ENCODE assay signal across 8 cellular contexts in the genomic region with DNA sequence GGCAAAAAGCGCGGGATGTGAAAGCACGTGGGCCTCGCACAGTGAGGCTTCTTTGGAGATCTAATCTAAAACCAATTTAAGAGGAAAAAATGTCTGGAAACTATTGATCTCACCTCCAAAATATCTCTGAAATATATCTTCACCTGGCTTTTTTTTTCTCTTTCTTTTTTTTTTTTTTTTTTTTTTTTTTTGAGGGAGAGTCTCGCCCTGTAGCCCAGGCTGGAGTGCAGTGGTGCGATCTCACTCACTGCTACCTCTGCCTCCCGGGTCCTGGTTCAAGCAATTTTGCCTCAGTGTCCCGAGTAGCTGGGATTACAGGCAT. TPM values are rescaled to one million over a fixed set of nuclear protein-coding genes. Genes with fewer than 3 reads are reported as not detected.
DNase-seq lines count a peak whose midpoint lies in the region; ATAC-seq and TF ChIP-seq lines count a peak whose summit lies in the region.

No MANE protein-coding gene starts in this region.

- H3K4me1 ChIP-seq in thoracic aorta (ENCODE audit: control insufficient read depth in 1 of 2, low read depth in 2 of 2), result no peaks in the 10 kb centered on the region

- no peak for TF ChIP-seq CTCF in activated CD8-positive, alpha-beta T cell treated with anti-CD3 and anti-CD28 coated beads for 36 hours (IDR thresholded peaks at IDR 0.05)
- TF ChIP-seq CTCF in kidney epithelial cell (IDR thresholded peaks at IDR 0.05; ENCODE audit: insufficient read depth, low read length, poor library complexity, severe bottlenecking) (no peak), thoracic aorta (IDR thresholded peaks at IDR 0.05) (no peak)

- H3K9me3 ChIP-seq in thoracic aorta, result no peaks in the 10 kb centered on the region

- H3K27me3 Mint-ChIP-seq in activated T-cell treated with anti-CD3 and anti-CD28 coated beads, Interleukin-2, amount 50 U/mL, for 4 hours (ENCODE audit: low read depth), result no peaks in the 10 kb centered on the region
- no peaks in the 10 kb centered on the region for H3K27me3 Mint-ChIP-seq in activated CD8-positive, alpha-beta T cell treated with anti-CD3 and anti-CD28 coated beads for 36 hours

- peak overlapping the region; percentile 90 for H3K27ac Mint-ChIP-seq in activated CD8-positive, alpha-beta T cell treated with anti-CD3 and anti-CD28 coated beads for 36 hours

- no peaks in the 10 kb centered on the region for H3K9me3 Mint-ChIP-seq in activated T-cell treated with anti-CD3 and anti-CD28 coated beads, Interleukin-2, amount 50 U/mL, for 4 hours
- no peaks in the 10 kb centered on the region for H3K9me3 Mint-ChIP-seq in activated CD8-positive, alpha-beta T cell treated with anti-CD3 and anti-CD28 coated beads for 36 hours

- H3K4me3 Mint-ChIP-seq in activated T-cell treated with anti-CD3 and anti-CD28 coated beads, Interleukin-2, amount 50 U/mL, for 4 hours, result peak overlapping the region; percentile 72
- H3K4me3 Mint-ChIP-seq in activated CD8-positive, alpha-beta T cell treated with anti-CD3 and anti-CD28 coated beads for 36 hours, result peak overlapping the region; percentile 68

- CTCF ChIA-PET in activated CD8-positive, alpha-beta T cell treated with anti-CD3 and anti-CD28 coated beads for 36 hours (lab: Charles Lee), result interaction anchor here (1.1 kb wide), 1 partner anchor 336 kb away, joined by 4 read pairs; no protein-coding TSS in a partner anchor

- no peaks in the 10 kb centered on the region for H3K36me3 Mint-ChIP-seq in activated T-cell treated with anti-CD3 and anti-CD28 coated beads, Interleukin-2, amount 50 U/mL, for 4 hours (ENCODE audit: insufficient read depth)
- H3K36me3 Mint-ChIP-seq in activated CD8-positive, alpha-beta T cell treated with anti-CD3 and anti-CD28 coated beads for 36 hours (ENCODE audit: low read depth), result no peaks in the 10 kb centered on the region

- H3K27me3 ChIP-seq in kidney epithelial cell (ENCODE audit: control insufficient read depth, insufficient read depth, low read length) (no peaks in the 10 kb centered on the region), thoracic aorta (replicated peaks; ENCODE audit: insufficient read depth) (no peaks in the 10 kb centered on the region)

- peaks cover 13% of the 10 kb centered on the region for H3K4me1 Mint-ChIP-seq in activated T-cell treated with anti-CD3 and anti-CD28 coated beads, Interleukin-2, amount 50 U/mL, for 4 hours (ENCODE audit: low read depth)
- peaks cover 20% of the 10 kb centered on the region for H3K4me1 Mint-ChIP-seq in activated CD8-positive, alpha-beta T cell treated with anti-CD3 and anti-CD28 coated beads for 36 hours (ENCODE audit: low read depth)

- no peak for ATAC-seq in activated T-cell treated with anti-CD3 and anti-CD28 coated beads, Interleukin-2, amount 50 U/mL, for 4 hours
- no peak for ATAC-seq in activated CD8-positive, alpha-beta T cell treated with anti-CD3 and anti-CD28 coated beads for 36 hours
- ATAC-seq in thoracic aorta (ENCODE audit: insufficient number of reproducible peaks, low FRiP score, low read depth) (no peak), GM18861 (IDR thresholded peaks at IDR 0.05; ENCODE audit: unreplicated experiment) (no peak), HG03457 (IDR thresholded peaks at IDR 0.05; ENCODE audit: unreplicated experiment) (no peak)

- no peak for DNase-seq in activated T-cell treated with anti-CD3 and anti-CD28 coated beads, Interleukin-2, amount 50 U/mL, for 4 hours
- DNase-seq in activated T-cell treated with anti-CD3 and anti-CD28 coated beads, Interleukin-2, amount 50 U/mL, for 48 hours, result no peak
- no peak for DNase-seq in activated CD8-positive, alpha-beta T cell treated with anti-CD3 and anti-CD28 coated beads for 36 hours
- DNase-seq in kidney epithelial cell (ENCODE audit: low read depth), result no peak
- no peak for DNase-seq in thoracic aorta (ENCODE audit: low spot score)
- no peak for DNase-seq in GF-D8 (lab: John Stamatoyannopoulos, UW)

- H3K4me3 ChIP-seq in kidney epithelial cell (ENCODE audit: low read depth, low read length) (peak overlapping the region; percentile 57), thoracic aorta (peak overlapping the region; percentile 87)

- intact Hi-C loops in activated CD8-positive, alpha-beta T cell treated with anti-CD3 and anti-CD28 coated beads for 36 hours (cut with micrococcal nuclease), result no loop called here

- H3K27ac ChIP-seq in thoracic aorta, result peak overlapping the region in 1 of 2 donors; percentile 94

- H3K36me3 ChIP-seq in kidney epithelial cell (ENCODE audit: control insufficient read depth, insufficient read depth, low read length) (no peaks in the 10 kb centered on the region), thoracic aorta (no peaks in the 10 kb centered on the region)

- POLR2A ChIA-PET in activated CD8-positive, alpha-beta T cell treated with anti-CD3 and anti-CD28 coated beads for 36 hours (lab: Charles Lee), result interaction anchor here (1.7 kb wide), 1 partner anchor 12 kb away, joined by 6 read pairs; no protein-coding TSS in a partner anchor

RNA-seq across cellular contexts. Expression of gene ZMAT1, which starts 0.4 kb away (rescaled TPM):
- 1 to 10 TPM in 2 of 3 donors, under 1 TPM in 1; 0.95 to 1.1 (median 1.1) TPM for total RNA-seq in activated T-cell treated with anti-CD3 and anti-CD28 coated beads, Interleukin-2, amount 50 U/mL, for 4 hours
- 1 to 10 TPM; 3.3 TPM for total RNA-seq in activated CD8-positive, alpha-beta T cell treated with anti-CD3 and anti-CD28 coated beads for 36 hours
- total RNA-seq in kidney epithelial cell (2.4 and 2.8 TPM in 2 replicates), thoracic aorta (10 to 100 TPM; 14.9 to 15.2 TPM)
